1 cellular context compared by ENCODE assay signal in the genomic region with DNA sequence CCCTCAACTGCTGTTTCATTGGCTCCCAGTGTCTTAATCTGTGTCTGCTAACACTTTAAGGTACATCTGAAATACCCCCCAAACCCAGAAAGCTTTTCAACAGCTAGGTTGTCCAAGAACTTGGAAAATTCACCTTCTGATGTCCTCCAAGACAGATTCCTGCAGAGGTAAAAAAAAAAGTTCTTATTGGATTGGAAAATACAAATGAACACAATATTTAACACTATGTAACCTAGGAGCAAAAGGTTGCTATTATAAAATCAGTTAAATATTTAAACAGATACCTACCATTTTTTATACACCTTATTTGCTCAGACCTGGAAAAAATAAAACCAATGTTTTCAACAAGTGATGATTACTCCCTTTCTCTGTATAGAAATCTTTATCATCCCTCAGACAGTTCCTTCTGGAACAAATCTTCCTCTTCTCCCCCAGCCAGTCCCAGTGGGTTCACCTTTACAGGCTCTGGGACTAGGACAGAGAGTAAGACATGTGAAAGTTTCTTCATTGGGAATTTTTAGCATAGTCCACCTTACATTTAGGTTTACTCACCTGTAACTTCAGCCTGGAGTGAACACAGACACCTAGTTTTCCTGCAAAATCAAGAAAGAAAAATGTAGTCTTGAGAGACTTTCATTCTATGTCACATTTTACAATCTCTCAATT.
TF ChIP-seq lines count a peak whose summit lies in the region.

No MANE protein-coding gene starts in this region.

TF ChIP-seq in HepG2, 621 proteins besides CTCF, POLR2A, EP300 and RAD21:
- peak; percentile 48; the same call in 1 of the 2 replicates for TF ChIP-seq RBFOX2 (IDR thresholded peaks at IDR 0.05; ENCODE audit: low read depth, low read length)
- TF ChIP-seq POLR2AphosphoS5 (IDR thresholded peaks at IDR 0.05; ENCODE audit: low read depth, low read length) = peak; percentile 8; the same call in 1 of the 2 replicates
- no peak for TF ChIP-seq ZNF619 (CRISPR knock-in tag; IDR thresholded peaks at IDR 0.05)
- peak; percentile 25 for TF ChIP-seq RBM22 (optimal IDR thresholded peaks at IDR 0.05; ENCODE audit: low read length)
